Comparison of ENCODE assay signal across 8 cellular contexts in genomic region chr10:12782537-12782936, GRCh38.
DNase-seq lines count a peak whose midpoint lies in the region; ATAC-seq and TF ChIP-seq lines count a peak whose summit lies in the region.
"Had no signal": no experiment of that assay in that cellular context is flagged by ENCODE, and none has a peak within 500 bp of the region (broad histone marks: within the 10 kb centered on the region; RNA-seq: fewer than 3 reads in every experiment).

No MANE protein-coding gene starts in this region.

- H3K36me3 ChIP-seq in KMS-11 (ENCODE audit: insufficient read depth), result no peaks in the 10 kb centered on the region
- no peaks in the 10 kb centered on the region for H3K36me3 ChIP-seq in gastrocnemius medialis

- DNase-seq in GF-D8 (lab: John Stamatoyannopoulos, UW), result peak; percentile 1
- peak; percentile 74 for DNase-seq in activated CD4-positive, alpha-beta T cell treated with anti-CD3 and anti-CD28 coated beads, Interleukin-2, amount 10 ng/mL, durations not matched to agents 24 days and 14 days
- peak; percentile 57 for DNase-seq in fibroblast of villous mesenchyme (ENCODE audit: low read depth)
- DNase-seq in gastrocnemius medialis, result no peak
- no peak for DNase-seq in midbrain (lab: John Stamatoyannopoulos, UW)
- no peak for DNase-seq in occipital lobe (lab: John Stamatoyannopoulos, UW)

- no peak overlapping the region for H3K9ac ChIP-seq in KMS-11

- no peaks in the 10 kb centered on the region for H4K20me1 ChIP-seq in KMS-11 (ENCODE audit: insufficient read depth)

- no peaks in the 10 kb centered on the region for H3K79me2 ChIP-seq in KMS-11 (ENCODE audit: insufficient read depth, low read depth)

- H3K36me3 Mint-ChIP-seq in activated CD4-positive, alpha-beta T cell treated with anti-CD3 and anti-CD28 coated beads, Interleukin-2, amount 10 ng/mL, durations not matched to agents 24 days and 14 days (ENCODE audit: low read depth), result no peaks in the 10 kb centered on the region

- no peak overlapping the region for H3K4me2 ChIP-seq in KMS-11

- no peaks in the 10 kb centered on the region for H3K27me3 ChIP-seq in KMS-11 (ENCODE audit: insufficient read depth, low read depth)
- H3K27me3 ChIP-seq in gastrocnemius medialis, result peaks cover 0 to 9% (median 0%) of the 10 kb centered on the region in 3 donors

- H3K4me3 Mint-ChIP-seq in activated CD4-positive, alpha-beta T cell treated with anti-CD3 and anti-CD28 coated beads, Interleukin-2, amount 10 ng/mL, durations not matched to agents 24 days and 14 days, result no peak overlapping the region
- H3K4me3 Mint-ChIP-seq: naive thymus-derived CD4-positive, alpha-beta T cell had no signal

- H3K4me3 ChIP-seq in KMS-11 (IDR thresholded peaks at IDR 0.05; ENCODE audit: insufficient read depth, low read depth, low read length) (no peak overlapping the region), fibroblast of villous mesenchyme (ENCODE audit: low read depth, low read length) (no peak overlapping the region), gastrocnemius medialis (no peak overlapping the region)

- H3K27me3 Mint-ChIP-seq in activated CD4-positive, alpha-beta T cell treated with anti-CD3 and anti-CD28 coated beads, Interleukin-2, amount 10 ng/mL, durations not matched to agents 24 days and 14 days, result no peaks in the 10 kb centered on the region
- H3K27me3 Mint-ChIP-seq: naive thymus-derived CD4-positive, alpha-beta T cell had no signal

- intact Hi-C loops in activated CD4-positive, alpha-beta T cell treated with anti-CD3 and anti-CD28 coated beads, Interleukin-2, amount 10 ng/mL, durations not matched to agents 24 days and 14 days (cut with micrococcal nuclease), result no loop called here
- intact Hi-C loops in gastrocnemius medialis (cut with DNase I; ENCODE audit: low total_unique reads), result loop anchor here (5.0 to 10.0 kb wide), 3 partner anchors 122 to 315 kb away; no protein-coding TSS in a partner anchor

- peak in 1 of 2 donors; percentile 10 for ATAC-seq in gastrocnemius medialis
- ATAC-seq: naive thymus-derived CD4-positive, alpha-beta T cell had no signal

- no peaks in the 10 kb centered on the region for H3K9me3 ChIP-seq in gastrocnemius medialis

- no peak overlapping the region for H2AFZ ChIP-seq in KMS-11 (ENCODE audit: low read depth)

- no peak overlapping the region for H3K27ac Mint-ChIP-seq in activated CD4-positive, alpha-beta T cell treated with anti-CD3 and anti-CD28 coated beads, Interleukin-2, amount 10 ng/mL, durations not matched to agents 24 days and 14 days

- H3K4me1 ChIP-seq in KMS-11 (ENCODE audit: low read depth, poor library complexity, severe bottlenecking), result no peaks in the 10 kb centered on the region
- no peaks in the 10 kb centered on the region for H3K4me1 ChIP-seq in gastrocnemius medialis

- TF ChIP-seq POLR2A in gastrocnemius medialis (IDR thresholded peaks at IDR 0.05), result no peak

- H3K4me1 Mint-ChIP-seq in activated CD4-positive, alpha-beta T cell treated with anti-CD3 and anti-CD28 coated beads, Interleukin-2, amount 10 ng/mL, durations not matched to agents 24 days and 14 days, result peaks cover 10% of the 10 kb centered on the region

- in situ Hi-C loops in gastrocnemius medialis (cut with MboI; ENCODE audit: low sequenced_read_pairs in 4 of 4), result loop anchor here in 1 of 4 donors (25.0 kb wide), 1 partner anchor 305 kb away; no protein-coding TSS in a partner anchor

- TF ChIP-seq CTCF in KMS-11 (conservative IDR thresholded peaks at IDR 0.05; ENCODE audit: low read depth, low read length), result peak; percentile 97
- peak; percentile 85 for TF ChIP-seq CTCF in fibroblast of villous mesenchyme (IDR thresholded peaks at IDR 0.05; ENCODE audit: insufficient read depth, low read depth, low read length)
- peak; percentile 53 to 77 (median 67) for TF ChIP-seq CTCF in gastrocnemius medialis (IDR thresholded peaks at IDR 0.05 in 4 of 5, conservative IDR thresholded peaks at IDR 0.05 in 1 of 5)

- H3K9me3 Mint-ChIP-seq in activated CD4-positive, alpha-beta T cell treated with anti-CD3 and anti-CD28 coated beads, Interleukin-2, amount 10 ng/mL, durations not matched to agents 24 days and 14 days, result no peaks in the 10 kb centered on the region
- H3K9me3 Mint-ChIP-seq: naive thymus-derived CD4-positive, alpha-beta T cell had no signal

- H3K27ac ChIP-seq in KMS-11 (no peak overlapping the region), gastrocnemius medialis (no peak overlapping the region)

Comparison
In these comparisons a context has a peak if more than half of its experiments do, and no peak if none do; other contexts are left out.
1. DNase-seq: peak in GF-D8 (single experiment), activated CD4-positive, alpha-beta T cell treated with anti-CD3 and anti-CD28 coated beads, Interleukin-2, amount 10 ng/mL, durations not matched to agents 24 days and 14 days (single experiment) and fibroblast of villous mesenchyme (single experiment); none in gastrocnemius medialis (0 of 2), midbrain (single experiment) and occipital lobe (single experiment).
2. Peak in every context shown above with its lines, with median percentiles within 50 percentile points of each other: CTCF ChIP-seq.